17 cellular contexts compared by ENCODE assay signal in the genomic region with DNA sequence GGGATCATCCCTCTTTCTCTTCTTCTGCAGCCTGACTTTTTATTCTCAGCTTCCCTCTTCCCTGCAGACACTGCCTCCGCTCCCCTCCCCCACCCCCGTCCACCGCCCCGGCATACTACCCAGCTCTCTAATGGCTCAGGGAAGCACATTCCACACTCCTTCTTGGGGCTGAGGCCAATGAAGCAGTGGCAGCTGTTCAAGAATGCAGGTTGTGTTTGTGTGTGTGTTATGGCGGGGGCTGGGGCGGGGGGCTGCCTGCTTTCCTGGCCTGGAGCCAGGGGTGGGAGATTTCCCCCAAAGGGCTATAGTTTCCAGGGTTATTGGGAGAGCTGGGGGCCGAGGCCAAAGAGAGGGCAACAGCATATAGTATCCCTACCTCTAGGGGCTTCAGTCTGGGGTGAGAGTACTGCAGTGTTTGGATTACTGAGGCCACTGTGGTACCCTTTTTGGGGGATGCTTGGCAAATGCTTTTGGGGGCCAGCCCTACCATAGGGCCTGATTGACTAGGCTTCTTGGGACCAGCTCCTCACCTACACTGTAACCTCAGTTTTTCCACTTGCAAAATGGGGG.
A peak's percentile ranks its signal among the peaks of the same experiment; 100 is the strongest.
DNase-seq lines count a peak whose midpoint lies in the region; ATAC-seq, FAIRE-seq and TF ChIP-seq lines count a peak whose summit lies in the region.
"Had no signal": no experiment of that assay in that cellular context is flagged by ENCODE, and none has a peak within 500 bp of the region (broad histone marks: within the 10 kb centered on the region; RNA-seq: fewer than 3 reads in every experiment).

No MANE protein-coding gene starts in this region.

- no TSS peak for BruUV-seq in A673 (replicated peaks; lab: Mats Ljungman, UMichigan)

- peak; percentile 80 for ATAC-seq in body of pancreas
- ATAC-seq in sciatic nerve: peak; percentile 79
- ATAC-seq in GM19035 (IDR thresholded peaks at IDR 0.05; ENCODE audit: unreplicated experiment): no peak

- no peaks in the 10 kb centered on the region for H3K9me3 ChIP-seq in body of pancreas
- H3K9me3 ChIP-seq in A673 (ENCODE audit: low read depth, low read length, poor library complexity, severe bottlenecking): peaks cover 4% of the 10 kb centered on the region

- POLR2A ChIA-PET in A673 (lab: Charles Lee; ENCODE audit: low non-redundant PET): no interaction called here

- intact Hi-C loops in body of pancreas (cut with DNase I) (no loop called here), sciatic nerve (cut with DNase I) (no loop called here), A673 (cut with micrococcal nuclease; ENCODE audit: unreplicated experiment) (no loop called here)

- H3K36me3 ChIP-seq in body of pancreas (replicated peaks in 1 of 2; ENCODE audit: insufficient read depth in 1 of 2, low read depth in 2 of 2): no peaks in the 10 kb centered on the region
- no peaks in the 10 kb centered on the region for H3K36me3 ChIP-seq in A673 (ENCODE audit: insufficient read depth, low read length, poor library complexity, severe bottlenecking)

- H3K27me3 ChIP-seq in body of pancreas (no peaks in the 10 kb centered on the region), A673 (replicated peaks; ENCODE audit: insufficient read depth, low read depth, low read length, poor library complexity) (no peaks in the 10 kb centered on the region)

- FAIRE-seq in HTR-8/SVneo (lab: Jason Lieb, UNC): no peak
- FAIRE-seq: GM18507, H54 had no signal

- peak overlapping the region in 2 of 4 donors; percentile 8 to 17 for H3K27ac ChIP-seq in body of pancreas
- H3K27ac ChIP-seq in A673 (ENCODE audit: low read depth, low read length, poor library complexity, severe bottlenecking): no peak overlapping the region

- TF ChIP-seq CTCF in body of pancreas (IDR thresholded peaks at IDR 0.05) (no peak), A673 (conservative IDR thresholded peaks at IDR 0.05; ENCODE audit: low read depth, low read length) (no peak)

- DNase-seq in HTR-8/SVneo (ENCODE audit: insufficient read length, low spot score) (peak; percentile 10), body of pancreas (peak; percentile 20 to 53 (median 35)), iris pigment epithelial cell (ENCODE audit: low read depth) (peak; percentile 52), sciatic nerve (ENCODE audit: low spot score) (no peak), DMS79 treated with DMSO at 0.1 percent for 48 hours (lab: John Stamatoyannopoulos, UW) (no peak), A673 (ENCODE audit: low spot score) (no peak)
- DNase-seq: activated CD4-positive, alpha-beta T cell treated with anti-CD3 and anti-CD28 coated beads, Interleukin-2, amount 10 ng/mL, durations not matched to agents 7 days and 5 days; CD8-positive, alpha-beta memory T cell; head of caudate nucleus; Kasumi-1; NCI-H1694; NCI-H69; RPMI8226 had no signal

- H3K4me3 ChIP-seq in body of pancreas (no peak overlapping the region), A673 (ENCODE audit: low read depth, low read length, poor library complexity, severe bottlenecking) (no peak overlapping the region)
- H3K4me3 ChIP-seq: lung had no signal

- no peak for TF ChIP-seq POLR2A in body of pancreas (IDR thresholded peaks at IDR 0.05)

- peaks cover 3% of the 10 kb centered on the region for H3K4me1 ChIP-seq in body of pancreas
- H3K4me1 ChIP-seq in A673 (ENCODE audit: insufficient read depth, low read length, poor library complexity, severe bottlenecking): no peaks in the 10 kb centered on the region

- WGBS in body of pancreas, 2 donors: 31 to 39% methylated on average over 4 to 6 of the region's 7 CpGs

- CTCF ChIA-PET in A673 (lab: Charles Lee): no interaction called here

Comparison
In these comparisons a context has a peak if more than half of its experiments do, and no peak if none do; other contexts are left out.
1. DNase-seq: peak in HTR-8/SVneo (single experiment), body of pancreas (4 of 4) and iris pigment epithelial cell (single experiment); none in sciatic nerve (single experiment), DMS79 treated with DMSO at 0.1 percent for 48 hours (single experiment) and A673 (single experiment).